ENCODE assay signal across 16 cellular contexts in genomic region chr22:22759371-22759770, GRCh38.
"Had no signal": no experiment of that assay in that cellular context is flagged by ENCODE, and none has a peak within 500 bp of the region (broad histone marks: within the 10 kb centered on the region; RNA-seq: fewer than 3 reads in every experiment).

No MANE protein-coding gene starts in this region.

- H3K4me3 ChIP-seq: body of pancreas, dorsolateral prefrontal cortex, mucosa of descending colon, ovary, sigmoid colon, testis had no signal

- H3K9me3 ChIP-seq: body of pancreas, mucosa of descending colon, ovary, sigmoid colon, testis had no signal

- H3K9me3 Mint-ChIP-seq: activated T-helper 1 cell treated with anti-CD3 and anti-CD28 coated beads, Interleukin-12 subunit alpha, Interleukin-12 subunit beta, Interleukin-2, Interleukin-4 antibody, amounts not matched to agents 30 ng/mL and 10 ng/mL and 1 ng/mL, durations not matched to agents 14 hours and 24 hours and 36 hours; neural crest cell had no signal

- FAIRE-seq: endometrium had no signal

- H3K27me3 ChIP-seq: body of pancreas, ovary, sigmoid colon, testis had no signal

- H3K4me1 ChIP-seq: foreskin keratinocyte, sigmoid colon, testis had no signal

- H3K27ac Mint-ChIP-seq: activated T-helper 1 cell treated with anti-CD3 and anti-CD28 coated beads, Interleukin-12 subunit alpha, Interleukin-12 subunit beta, Interleukin-2, Interleukin-4 antibody, amounts not matched to agents 30 ng/mL and 10 ng/mL and 1 ng/mL, durations not matched to agents 14 hours and 24 hours and 36 hours had no signal

- H3K4me1 Mint-ChIP-seq: neural crest cell had no signal

- H3K27ac ChIP-seq: body of pancreas, dorsolateral prefrontal cortex, foreskin keratinocyte, ovary, sigmoid colon, testis had no signal

- H3K4me3 Mint-ChIP-seq: activated T-helper 1 cell treated with anti-CD3 and anti-CD28 coated beads, Interleukin-12 subunit alpha, Interleukin-12 subunit beta, Interleukin-2, Interleukin-4 antibody, amounts not matched to agents 30 ng/mL and 10 ng/mL and 1 ng/mL, durations not matched to agents 14 hours and 24 hours and 36 hours; neural crest cell; T-helper 17 cell had no signal

- H3K27me3 Mint-ChIP-seq: T-helper 17 cell had no signal

- DNase-seq: activated naive CD4-positive, alpha-beta T cell treated with Interleukin-2 at 50 U/mL for 16 hours; amniotic stem cell; body of pancreas; dorsolateral prefrontal cortex; foreskin keratinocyte; mucosa of descending colon; ovary; sigmoid colon; stimulated activated CD4-positive, alpha-beta T cell treated with anti-CD3 and anti-CD28 coated beads, Interleukin-12 subunit alpha, Interleukin-12 subunit beta, amount 100 ng/mL, for 4 hours; stimulated activated naive CD8-positive, alpha-beta T cell treated with anti-CD3 and anti-CD28 coated beads, Interleukin-15, Interleukin-2, amounts not matched to agents 100 U/mL and 50 U/mL, for 24 hours; T-helper 17 cell; testis had no signal

- ATAC-seq: body of pancreas; foreskin keratinocyte; left lobe of liver; mucosa of descending colon; stimulated activated naive CD8-positive, alpha-beta T cell treated with anti-CD3 and anti-CD28 coated beads, Interleukin-15, Interleukin-2, amounts not matched to agents 100 U/mL and 50 U/mL, for 24 hours; T-helper 17 cell had no signal

- H3K36me3 ChIP-seq: ovary, sigmoid colon had no signal
